9 cellular contexts compared by ENCODE assay signal in the genomic region with DNA sequence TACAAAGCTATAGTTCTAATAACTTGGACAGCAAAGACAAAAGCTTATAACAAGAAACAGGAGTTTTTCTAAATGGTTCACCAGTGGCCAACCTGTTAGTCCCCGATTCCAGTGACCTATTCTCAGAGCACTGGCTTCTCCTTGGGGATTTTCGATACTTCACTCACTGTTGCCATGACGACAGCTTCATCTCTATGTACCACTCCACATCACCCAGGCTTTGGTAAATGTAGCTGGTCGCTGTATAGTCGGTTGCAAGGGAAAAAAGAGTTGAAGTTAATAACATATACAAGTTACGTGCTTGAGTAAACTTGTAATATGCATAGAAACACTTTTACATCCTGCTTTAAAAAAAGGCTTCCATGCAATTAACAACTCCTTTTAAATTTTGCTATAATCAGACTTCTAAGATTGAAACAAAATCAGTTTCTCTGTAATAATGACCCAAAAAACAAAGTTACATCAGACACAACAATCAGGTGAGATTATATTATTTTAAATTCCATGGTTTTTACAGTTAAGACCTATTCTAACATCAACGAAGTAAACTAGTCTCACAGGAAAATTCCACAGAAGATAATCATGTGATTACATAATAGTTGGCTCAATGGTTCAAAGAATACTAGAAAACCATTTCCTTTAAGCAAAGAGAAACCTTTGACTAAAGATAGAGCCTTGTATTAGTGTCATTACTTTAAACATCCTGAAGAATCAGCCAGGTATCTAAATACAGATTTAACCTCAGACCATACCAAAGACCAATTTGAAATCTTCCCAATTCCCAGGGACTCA. TPM values are rescaled to one million over a fixed set of nuclear protein-coding genes. Genes with fewer than 3 reads are reported as not detected.
DNase-seq lines count a peak whose midpoint lies in the region; ATAC-seq and TF ChIP-seq lines count a peak whose summit lies in the region.
"Had no signal": no experiment of that assay in that cellular context is flagged by ENCODE, and none has a peak within 500 bp of the region (broad histone marks: within the 10 kb centered on the region; RNA-seq: fewer than 3 reads in every experiment).

No MANE protein-coding gene starts in this region.

- 51% methylated on average over 7 of the region's 7 CpGs for WGBS in prostate gland
- 53 to 56% methylated on average over 7 of the region's 7 CpGs for WGBS in tibial nerve, 2 donors

- H3K9me2 ChIP-seq in Loucy (replicated peaks; ENCODE audit: low read depth, low read length) = no peaks in the 10 kb centered on the region

- H3K9me3 ChIP-seq in DND-41 (ENCODE audit: insufficient read depth, low read length, severe bottlenecking) (no peaks in the 10 kb centered on the region), Loucy (ENCODE audit: insufficient read depth, low read depth, low read length) (no peaks in the 10 kb centered on the region), prostate gland (no peaks in the 10 kb centered on the region), tibial nerve (no peaks in the 10 kb centered on the region)

- H4K20me1 ChIP-seq in DND-41 (ENCODE audit: insufficient read depth, low read length) (peaks cover 72% of the 10 kb centered on the region), Loucy (ENCODE audit: insufficient read depth, low read length, poor library complexity, severe bottlenecking) (peaks cover 77% of the 10 kb centered on the region)

- H3K9me3 Mint-ChIP-seq in natural killer cell = no peaks in the 10 kb centered on the region

- H3K4me3 Mint-ChIP-seq in natural killer cell = peak overlapping the region; percentile 95

- H3K4me2 ChIP-seq in DND-41 (ENCODE audit: insufficient read depth, low read length) (peak overlapping the region; percentile 80), Loucy (ENCODE audit: low read depth, low read length, poor library complexity, severe bottlenecking) (peak overlapping the region; percentile 94)

- H3K4me3 ChIP-seq in DND-41 (ENCODE audit: low read depth in 1 of 2, low read length in 2 of 2) = peak overlapping the region; percentile 33 to 76; a peak in 3 of 4 replicates
- peak overlapping the region; percentile 98 for H3K4me3 ChIP-seq in Loucy (ENCODE audit: low read length, poor library complexity, severe bottlenecking)
- H3K4me3 ChIP-seq in cardiac fibroblast (replicated peaks in 1 of 2; ENCODE audit: low read depth in 2 of 2, low read length in 2 of 2) = peak overlapping the region; percentile 77 to 90
- peak overlapping the region in 1 of 2 donors; percentile 87 for H3K4me3 ChIP-seq in prostate gland
- H3K4me3 ChIP-seq in tibial nerve = peak overlapping the region in 2 of 4 donors; percentile 12 to 80

- H3K27ac Mint-ChIP-seq in natural killer cell = peak overlapping the region; percentile 97 to 99

- H3K9ac ChIP-seq in DND-41 (ENCODE audit: low read depth, low read length) (peak overlapping the region; percentile 95), Loucy (ENCODE audit: low read depth, low read length, poor library complexity, severe bottlenecking) (peak overlapping the region; percentile 99)

- H3F3A ChIP-seq in Loucy (ENCODE audit: low read depth) = no peaks in the 10 kb centered on the region

- H3K79me2 ChIP-seq in DND-41 (ENCODE audit: insufficient read depth, low read length) (peaks cover 89% of the 10 kb centered on the region), Loucy (ENCODE audit: insufficient read depth, low read length) (peaks cover 96% of the 10 kb centered on the region)

- no peaks in the 10 kb centered on the region for H3K27me3 ChIP-seq in DND-41 (ENCODE audit: insufficient read depth, low read length, poor library complexity)
- peaks cover 5% of the 10 kb centered on the region for H3K27me3 ChIP-seq in Loucy (ENCODE audit: insufficient read depth, low read length, poor library complexity, severe bottlenecking)
- H3K27me3 ChIP-seq in prostate gland (replicated peaks; ENCODE audit: insufficient read depth) = no peaks in the 10 kb centered on the region
- no peaks in the 10 kb centered on the region for H3K27me3 ChIP-seq in tibial nerve

- peaks cover 58% of the 10 kb centered on the region for H3K36me3 Mint-ChIP-seq in natural killer cell

- no peaks in the 10 kb centered on the region for H3K27me3 Mint-ChIP-seq in natural killer cell (ENCODE audit: low read depth in 2 of 2)

- TF ChIP-seq EP300 in tibial nerve (IDR thresholded peaks at IDR 0.05) = no peak

- TF ChIP-seq POLR2A in prostate gland (IDR thresholded peaks at IDR 0.05) (no peak), tibial nerve (IDR thresholded peaks at IDR 0.05) (no peak)

- no peak for DNase-seq in DND-41
- peak; percentile 50 to 52 for DNase-seq in cardiac fibroblast (ENCODE audit: low read depth in 2 of 2)
- DNase-seq in natural killer cell = no peak
- no peak for DNase-seq in prostate gland (ENCODE audit: low spot score)
- no peak for DNase-seq in tibial nerve (ENCODE audit: low spot score in 2 of 2)
- DNase-seq in HPDE6-E6E7 (ENCODE audit: extremely low spot score) = no peak

- ATAC-seq in DND-41 (ENCODE audit: insufficient read depth, low read depth) (no peak), natural killer cell (no peak), GM21360 (IDR thresholded peaks at IDR 0.05; ENCODE audit: unreplicated experiment) (no peak)

- TF ChIP-seq CTCF in DND-41 (IDR thresholded peaks at IDR 0.05; ENCODE audit: borderline replicate concordance, extremely low read depth, low read length, poor library complexity, severe bottlenecking) (no peak), Loucy (conservative IDR thresholded peaks at IDR 0.05; ENCODE audit: low read length) (no peak), cardiac fibroblast (IDR thresholded peaks at IDR 0.05; ENCODE audit: low read depth, low read length) (no peak), natural killer cell (IDR thresholded peaks at IDR 0.05) (no peak), prostate gland (IDR thresholded peaks at IDR 0.05) (no peak), tibial nerve (IDR thresholded peaks at IDR 0.05) (no peak)

- peaks cover 74 to 81% of the 10 kb centered on the region in 2 donors for H3K4me1 Mint-ChIP-seq in natural killer cell

- H3K4me1 ChIP-seq in DND-41 (ENCODE audit: insufficient read depth, low read length) (peaks cover 61% of the 10 kb centered on the region), Loucy (ENCODE audit: insufficient read depth, low read length, poor library complexity, severe bottlenecking) (peaks cover 56% of the 10 kb centered on the region), prostate gland (replicated peaks) (peaks cover 11% of the 10 kb centered on the region), tibial nerve (peaks cover 0 to 76% (median 60%) of the 10 kb centered on the region in 4 donors)

- H2AFZ ChIP-seq in DND-41 (ENCODE audit: low read depth, low read length) (no peak overlapping the region), Loucy (ENCODE audit: low read length) (no peak overlapping the region)

- H3K36me3 ChIP-seq in DND-41 (ENCODE audit: insufficient read depth, low read length) (peaks cover 72% of the 10 kb centered on the region), Loucy (ENCODE audit: insufficient read depth, low read length) (peaks cover 70% of the 10 kb centered on the region), prostate gland (peaks cover 0 to 4% of the 10 kb centered on the region in 2 donors), tibial nerve (peaks cover 2 to 51% (median 5%) of the 10 kb centered on the region in 3 donors)

- H3K27ac ChIP-seq in DND-41 (ENCODE audit: low read length) = no peak overlapping the region
- H3K27ac ChIP-seq in prostate gland = peak overlapping the region in 1 of 2 donors; percentile 99
- peak overlapping the region in 2 of 4 donors; percentile 7 to 26 for H3K27ac ChIP-seq in tibial nerve
- H3K27ac ChIP-seq: HL-60 had no signal

- intact Hi-C loops in natural killer cell (cut with micrococcal nuclease) (no loop called here), prostate gland (cut with DNase I) (no loop called here)

RNA-seq across cellular contexts. Expression of a gene that starts 2.9 kb away (rescaled TPM):
- total RNA-seq in natural killer cell (1,000 to 10,000 TPM; 1,104 to 1,331 (median 1,220) TPM), prostate gland (100 to 1,000 TPM in 1 of 2 donors, 10 to 100 TPM in 1; 94.5 to 157 TPM), tibial nerve (100 to 1,000 TPM; 176 to 239 (median 239) TPM)

Comparison
In these comparisons a context has a peak if more than half of its experiments do, and no peak if none do; other contexts are left out.
1. DNase-seq: peak in cardiac fibroblast (2 of 2); none in DND-41 (single experiment), natural killer cell (single experiment), prostate gland (single experiment), tibial nerve (0 of 2) and HPDE6-E6E7 (single experiment).
2. RNA of a gene that starts 2.9 kb away (total RNA-seq): 1,104 to 1,331 TPM in natural killer cell; 176 to 239 TPM in tibial nerve and 94.5 to 157 TPM in prostate gland; every median in the first group is over 4 times any median in the second.